1 cellular context compared by ENCODE assay signal in the genomic region with DNA sequence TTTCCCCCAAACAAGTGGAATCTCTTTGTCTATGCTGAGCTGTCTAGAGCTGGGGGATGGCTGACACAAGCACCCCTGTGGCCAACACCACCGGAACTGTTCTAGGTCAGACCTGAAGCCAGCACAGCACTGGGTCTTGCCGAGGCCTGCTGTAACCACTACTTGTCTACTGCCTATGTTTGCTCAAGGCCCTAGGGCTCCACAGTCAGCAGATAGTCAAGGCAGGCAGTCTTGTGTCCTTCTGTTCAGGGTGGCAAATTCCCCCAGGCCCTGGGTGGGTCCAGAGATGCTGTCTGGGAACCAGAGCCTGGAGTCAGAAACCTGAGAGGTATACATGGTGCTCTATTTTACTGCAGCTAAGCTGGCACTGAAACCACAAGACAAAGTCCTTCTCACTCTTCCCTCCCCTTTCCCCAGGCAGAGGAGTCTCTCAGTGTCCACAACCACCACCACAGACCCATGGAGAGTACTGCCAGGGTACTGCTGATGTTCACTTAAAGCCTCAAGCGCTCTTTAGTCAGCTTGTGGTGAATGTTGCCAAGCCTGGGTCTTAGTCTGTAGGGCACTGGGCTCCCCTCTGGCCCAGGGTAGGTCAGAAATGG.
TF ChIP-seq lines count a peak whose summit lies in the region.

No MANE protein-coding gene starts in this region.

TF ChIP-seq in H1, 55 proteins besides CTCF, POLR2A, EP300 and RAD21 (continued from another document):
- TF ChIP-seq, protein P1, sequence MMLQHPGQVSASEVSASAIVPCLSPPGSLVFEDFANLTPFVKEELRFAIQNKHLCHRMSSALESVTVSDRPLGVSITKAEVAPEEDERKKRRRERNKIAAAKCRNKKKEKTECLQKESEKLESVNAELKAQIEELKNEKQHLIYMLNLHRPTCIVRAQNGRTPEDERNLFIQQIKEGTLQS (IDR thresholded peaks at IDR 0.05; ENCODE audit: insufficient read depth, low read depth, low read length), result no peak
- TF ChIP-seq BACH1 (IDR thresholded peaks at IDR 0.05; ENCODE audit: low read length) (no peak), SUZ12 (IDR thresholded peaks at IDR 0.05; ENCODE audit: low read length) (no peak), CBX5 (IDR thresholded peaks at IDR 0.05; ENCODE audit: low read depth, low read length) (no peak), YY1 (IDR thresholded peaks at IDR 0.05; ENCODE audit: low read depth, low read length) (no peak), CHD1 (IDR thresholded peaks at IDR 0.05; ENCODE audit: low read depth, low read length) (no peak), KDM1A (IDR thresholded peaks at IDR 0.05; ENCODE audit: borderline replicate concordance, low read length) (no peak), FOSL1 (IDR thresholded peaks at IDR 0.05; ENCODE audit: insufficient read depth, low read depth, low read length) (no peak), SP2 (IDR thresholded peaks at IDR 0.05; ENCODE audit: low read length) (no peak)
- TF ChIP-seq, protein P2, sequence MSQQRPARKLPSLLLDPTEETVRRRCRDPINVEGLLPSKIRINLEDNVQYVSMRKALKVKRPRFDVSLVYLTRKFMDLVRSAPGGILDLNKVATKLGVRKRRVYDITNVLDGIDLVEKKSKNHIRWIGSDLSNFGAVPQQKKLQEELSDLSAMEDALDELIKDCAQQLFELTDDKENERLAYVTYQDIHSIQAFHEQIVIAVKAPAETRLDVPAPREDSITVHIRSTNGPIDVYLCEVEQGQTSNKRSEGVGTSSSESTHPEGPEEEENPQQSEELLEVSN (IDR thresholded peaks at IDR 0.05), result no peak
- TF ChIP-seq, protein P3, sequence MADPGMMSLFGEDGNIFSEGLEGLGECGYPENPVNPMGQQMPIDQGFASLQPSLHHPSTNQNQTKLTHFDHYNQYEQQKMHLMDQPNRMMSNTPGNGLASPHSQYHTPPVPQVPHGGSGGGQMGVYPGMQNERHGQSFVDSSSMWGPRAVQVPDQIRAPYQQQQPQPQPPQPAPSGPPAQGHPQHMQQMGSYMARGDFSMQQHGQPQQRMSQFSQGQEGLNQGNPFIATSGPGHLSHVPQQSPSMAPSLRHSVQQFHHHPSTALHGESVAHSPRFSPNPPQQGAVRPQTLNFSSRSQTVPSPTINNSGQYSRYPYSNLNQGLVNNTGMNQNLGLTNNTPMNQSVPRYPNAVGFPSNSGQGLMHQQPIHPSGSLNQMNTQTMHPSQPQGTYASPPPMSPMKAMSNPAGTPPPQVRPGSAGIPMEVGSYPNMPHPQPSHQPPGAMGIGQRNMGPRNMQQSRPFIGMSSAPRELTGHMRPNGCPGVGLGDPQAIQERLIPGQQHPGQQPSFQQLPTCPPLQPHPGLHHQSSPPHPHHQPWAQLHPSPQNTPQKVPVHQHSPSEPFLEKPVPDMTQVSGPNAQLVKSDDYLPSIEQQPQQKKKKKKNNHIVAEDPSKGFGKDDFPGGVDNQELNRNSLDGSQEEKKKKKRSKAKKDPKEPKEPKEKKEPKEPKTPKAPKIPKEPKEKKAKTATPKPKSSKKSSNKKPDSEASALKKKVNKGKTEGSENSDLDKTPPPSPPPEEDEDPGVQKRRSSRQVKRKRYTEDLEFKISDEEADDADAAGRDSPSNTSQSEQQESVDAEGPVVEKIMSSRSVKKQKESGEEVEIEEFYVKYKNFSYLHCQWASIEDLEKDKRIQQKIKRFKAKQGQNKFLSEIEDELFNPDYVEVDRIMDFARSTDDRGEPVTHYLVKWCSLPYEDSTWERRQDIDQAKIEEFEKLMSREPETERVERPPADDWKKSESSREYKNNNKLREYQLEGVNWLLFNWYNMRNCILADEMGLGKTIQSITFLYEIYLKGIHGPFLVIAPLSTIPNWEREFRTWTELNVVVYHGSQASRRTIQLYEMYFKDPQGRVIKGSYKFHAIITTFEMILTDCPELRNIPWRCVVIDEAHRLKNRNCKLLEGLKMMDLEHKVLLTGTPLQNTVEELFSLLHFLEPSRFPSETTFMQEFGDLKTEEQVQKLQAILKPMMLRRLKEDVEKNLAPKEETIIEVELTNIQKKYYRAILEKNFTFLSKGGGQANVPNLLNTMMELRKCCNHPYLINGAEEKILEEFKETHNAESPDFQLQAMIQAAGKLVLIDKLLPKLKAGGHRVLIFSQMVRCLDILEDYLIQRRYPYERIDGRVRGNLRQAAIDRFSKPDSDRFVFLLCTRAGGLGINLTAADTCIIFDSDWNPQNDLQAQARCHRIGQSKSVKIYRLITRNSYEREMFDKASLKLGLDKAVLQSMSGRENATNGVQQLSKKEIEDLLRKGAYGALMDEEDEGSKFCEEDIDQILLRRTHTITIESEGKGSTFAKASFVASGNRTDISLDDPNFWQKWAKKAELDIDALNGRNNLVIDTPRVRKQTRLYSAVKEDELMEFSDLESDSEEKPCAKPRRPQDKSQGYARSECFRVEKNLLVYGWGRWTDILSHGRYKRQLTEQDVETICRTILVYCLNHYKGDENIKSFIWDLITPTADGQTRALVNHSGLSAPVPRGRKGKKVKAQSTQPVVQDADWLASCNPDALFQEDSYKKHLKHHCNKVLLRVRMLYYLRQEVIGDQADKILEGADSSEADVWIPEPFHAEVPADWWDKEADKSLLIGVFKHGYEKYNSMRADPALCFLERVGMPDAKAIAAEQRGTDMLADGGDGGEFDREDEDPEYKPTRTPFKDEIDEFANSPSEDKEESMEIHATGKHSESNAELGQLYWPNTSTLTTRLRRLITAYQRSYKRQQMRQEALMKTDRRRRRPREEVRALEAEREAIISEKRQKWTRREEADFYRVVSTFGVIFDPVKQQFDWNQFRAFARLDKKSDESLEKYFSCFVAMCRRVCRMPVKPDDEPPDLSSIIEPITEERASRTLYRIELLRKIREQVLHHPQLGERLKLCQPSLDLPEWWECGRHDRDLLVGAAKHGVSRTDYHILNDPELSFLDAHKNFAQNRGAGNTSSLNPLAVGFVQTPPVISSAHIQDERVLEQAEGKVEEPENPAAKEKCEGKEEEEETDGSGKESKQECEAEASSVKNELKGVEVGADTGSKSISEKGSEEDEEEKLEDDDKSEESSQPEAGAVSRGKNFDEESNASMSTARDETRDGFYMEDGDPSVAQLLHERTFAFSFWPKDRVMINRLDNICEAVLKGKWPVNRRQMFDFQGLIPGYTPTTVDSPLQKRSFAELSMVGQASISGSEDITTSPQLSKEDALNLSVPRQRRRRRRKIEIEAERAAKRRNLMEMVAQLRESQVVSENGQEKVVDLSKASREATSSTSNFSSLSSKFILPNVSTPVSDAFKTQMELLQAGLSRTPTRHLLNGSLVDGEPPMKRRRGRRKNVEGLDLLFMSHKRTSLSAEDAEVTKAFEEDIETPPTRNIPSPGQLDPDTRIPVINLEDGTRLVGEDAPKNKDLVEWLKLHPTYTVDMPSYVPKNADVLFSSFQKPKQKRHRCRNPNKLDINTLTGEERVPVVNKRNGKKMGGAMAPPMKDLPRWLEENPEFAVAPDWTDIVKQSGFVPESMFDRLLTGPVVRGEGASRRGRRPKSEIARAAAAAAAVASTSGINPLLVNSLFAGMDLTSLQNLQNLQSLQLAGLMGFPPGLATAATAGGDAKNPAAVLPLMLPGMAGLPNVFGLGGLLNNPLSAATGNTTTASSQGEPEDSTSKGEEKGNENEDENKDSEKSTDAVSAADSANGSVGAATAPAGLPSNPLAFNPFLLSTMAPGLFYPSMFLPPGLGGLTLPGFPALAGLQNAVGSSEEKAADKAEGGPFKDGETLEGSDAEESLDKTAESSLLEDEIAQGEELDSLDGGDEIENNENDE (IDR thresholded peaks at IDR 0.05; ENCODE audit: insufficient replicate concordance, low read length), result no peak
